2 cellular contexts compared by ENCODE assay signal in genomic region chr16:88780100-88781062, GRCh38.
TF ChIP-seq lines count a peak whose summit lies in the region.

No MANE protein-coding gene starts in this region.

TF ChIP-seq in IMR-90, 13 proteins besides CTCF, POLR2A, EP300 and RAD21:
- TF ChIP-seq NFE2L2 (IDR thresholded peaks at IDR 0.05; ENCODE audit: low read depth, low read length) (no peak), MAFK (IDR thresholded peaks at IDR 0.05; ENCODE audit: low read depth, low read length) (no peak), MXI1 (IDR thresholded peaks at IDR 0.05; ENCODE audit: borderline replicate concordance, low read depth, low read length) (no peak), ELK1 (IDR thresholded peaks at IDR 0.05; ENCODE audit: borderline replicate concordance, low read depth, low read length) (no peak), BHLHE40 (IDR thresholded peaks at IDR 0.05; ENCODE audit: low read depth, low read length) (no peak), USF2 (IDR thresholded peaks at IDR 0.05; ENCODE audit: low read depth, low read length) (no peak), CEBPB (IDR thresholded peaks at IDR 0.05; ENCODE audit: low read depth, low read length) (no peak)

TF ChIP-seq in GM23338, 12 proteins besides CTCF, POLR2A, EP300 and RAD21:
- TF ChIP-seq POLR2AphosphoS5 (IDR thresholded peaks at IDR 0.05; ENCODE audit: low read depth): no peak
- no peak for TF ChIP-seq NANOG (IDR thresholded peaks at IDR 0.05; ENCODE audit: borderline replicate concordance)
- no peak for TF ChIP-seq ZNF114 (CRISPR knock-in tag; IDR thresholded peaks at IDR 0.05)
- no peak for TF ChIP-seq ZNF331 (CRISPR knock-in tag; IDR thresholded peaks at IDR 0.05; ENCODE audit: low read depth)
- no peak for TF ChIP-seq ETS1 (IDR thresholded peaks at IDR 0.05)
- no peak for TF ChIP-seq CREB1 (CRISPR knock-in tag; IDR thresholded peaks at IDR 0.05; ENCODE audit: low read depth)
- TF ChIP-seq EZH2 (IDR thresholded peaks at IDR 0.05; ENCODE audit: low read depth, unreplicated experiment): no peak
- TF ChIP-seq STAT1 (IDR thresholded peaks at IDR 0.05; ENCODE audit: unreplicated experiment): no peak
- TF ChIP-seq ZNF462 (CRISPR knock-in tag; IDR thresholded peaks at IDR 0.05): no peak
- TF ChIP-seq EZH2phosphoT487 (IDR thresholded peaks at IDR 0.05; ENCODE audit: unreplicated experiment): no peak
- TF ChIP-seq JUNB (IDR thresholded peaks at IDR 0.05; ENCODE audit: unreplicated experiment): no peak
- TF ChIP-seq REST (IDR thresholded peaks at IDR 0.05; ENCODE audit: unreplicated experiment): no peak
